ENCODE assay signal across 8 cellular contexts in genomic region chr20:53943522-53944291, GRCh38.
A peak's percentile ranks its signal among the peaks of the same experiment; 100 is the strongest.
DNase-seq lines count a peak whose midpoint lies in the region; ATAC-seq and TF ChIP-seq lines count a peak whose summit lies in the region.

No MANE protein-coding gene starts in this region.

- TF ChIP-seq EP300 in tibial nerve (IDR thresholded peaks at IDR 0.05), result no peak

- no peaks in the 10 kb centered on the region for H3K36me3 ChIP-seq in heart left ventricle
- H3K36me3 ChIP-seq in tibial nerve, result no peaks in the 10 kb centered on the region

- DNase-seq in heart left ventricle (no peak), Right ventricle myocardium inferior (ENCODE audit: missing footprints) (no peak), NCI-H526 treated with DMSO at 0.1 percent for 48 hours (lab: John Stamatoyannopoulos, UW) (peak; percentile 24), iris pigment epithelial cell (ENCODE audit: low read depth) (peak; percentile 43), tibial nerve (ENCODE audit: low spot score in 2 of 2) (no peak), COLO668 (lab: John Stamatoyannopoulos, UW; ENCODE audit: unreplicated experiment) (no peak)
- DNase-seq in activated naive CD4-positive, alpha-beta T cell treated with anti-CD3 and anti-CD28 coated beads, Interleukin-2, amount 50 U/mL, for 16 hours, result peak; percentile 20

- H3K27me3 ChIP-seq in heart left ventricle, result no peaks in the 10 kb centered on the region
- H3K27me3 ChIP-seq in tibial nerve, result no peaks in the 10 kb centered on the region

- TF ChIP-seq POLR2A in heart left ventricle (IDR thresholded peaks at IDR 0.05) (no peak), tibial nerve (IDR thresholded peaks at IDR 0.05) (no peak)

- ATAC-seq in heart left ventricle (no peak), Right ventricle myocardium inferior (no peak), GM18870 (IDR thresholded peaks at IDR 0.05; ENCODE audit: unreplicated experiment) (no peak)

- no peaks in the 10 kb centered on the region for H3K9me3 ChIP-seq in heart left ventricle
- H3K9me3 ChIP-seq in tibial nerve, result no peaks in the 10 kb centered on the region

- peaks cover 0 to 48% (median 30%) of the 10 kb centered on the region in 12 donors for H3K4me1 ChIP-seq in heart left ventricle
- H3K4me1 ChIP-seq in tibial nerve, result peaks cover 3 to 56% (median 21%) of the 10 kb centered on the region in 4 donors

- 14 to 18% (median 16%) methylated on average over 11 of the region's 11 CpGs for WGBS in heart left ventricle, 4 donors
- 8% methylated on average over 11 of the region's 11 CpGs for WGBS in tibial nerve, 2 donors

- no peak overlapping the region for H3K27ac ChIP-seq in heart left ventricle
- peak overlapping the region in 2 of 4 donors; percentile 61 to 82 for H3K27ac ChIP-seq in tibial nerve

- intact Hi-C loops in heart left ventricle (cut with DNase I) (loop anchor here in 6 of 10 donors (5.0 to 10.0 kb wide), 7 partner anchors 71 to 1629 kb away; no protein-coding TSS in a partner anchor), Right ventricle myocardium inferior (cut with DNase I) (loop anchor here (5.0 kb wide), 2 partner anchors 119 to 206 kb away; no protein-coding TSS in a partner anchor)

- TF ChIP-seq CTCF in heart left ventricle (IDR thresholded peaks at IDR 0.05) (peak; percentile 44 to 76 (median 61)), tibial nerve (IDR thresholded peaks at IDR 0.05) (peak; percentile 35 to 71 (median 61))

- peak overlapping the region in 8 of 12 donors; percentile 5 to 47 (median 18) for H3K4me3 ChIP-seq in heart left ventricle
- no peak overlapping the region for H3K4me3 ChIP-seq in tibial nerve

Comparison
In these comparisons a context has a peak if more than half of its experiments do, and no peak if none do; other contexts are left out.
1. DNase-seq: peak in NCI-H526 treated with DMSO at 0.1 percent for 48 hours (single experiment), activated naive CD4-positive, alpha-beta T cell treated with anti-CD3 and anti-CD28 coated beads, Interleukin-2, amount 50 U/mL, for 16 hours (single experiment) and iris pigment epithelial cell (single experiment); none in heart left ventricle (0 of 5), Right ventricle myocardium inferior (single experiment), tibial nerve (0 of 2) and COLO668 (single experiment).
2. H3K4me3 ChIP-seq: peak in heart left ventricle (8 of 12); none in tibial nerve (0 of 4).